11 cellular contexts compared by ENCODE assay signal in the genomic region with DNA sequence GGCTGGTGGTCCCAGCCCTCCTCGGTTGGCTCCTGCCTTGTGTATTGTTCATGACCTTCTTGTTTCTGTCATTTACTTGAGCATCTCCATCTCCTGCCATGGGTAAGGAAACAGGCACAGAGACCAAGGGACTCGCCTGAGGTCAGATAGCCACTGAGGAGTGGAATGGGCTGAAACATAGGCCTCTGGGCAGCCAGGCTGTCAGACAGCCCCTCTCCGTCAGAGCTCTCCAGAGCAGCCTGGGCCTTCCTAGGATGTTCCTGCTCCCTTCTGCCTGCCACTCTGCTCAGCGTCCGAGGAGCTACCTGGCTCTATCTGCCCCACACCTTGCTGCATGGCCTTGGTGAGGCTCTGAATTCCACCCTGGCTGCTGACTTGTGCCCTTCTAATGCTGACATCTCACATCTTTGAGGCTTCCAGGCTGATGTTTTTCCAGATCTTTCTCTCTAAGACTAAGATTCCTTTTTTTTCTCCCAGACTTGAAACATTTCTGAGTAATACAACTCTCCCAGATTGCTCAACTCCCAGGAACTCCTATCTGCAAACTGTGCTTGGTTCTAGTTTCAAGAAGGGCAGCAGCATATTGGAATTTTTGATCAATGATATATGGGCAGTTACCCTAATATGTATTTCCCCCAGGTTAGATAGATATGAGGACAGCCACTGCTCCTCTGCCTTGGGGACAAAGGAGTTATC.
DNase-seq lines count a peak whose midpoint lies in the region; ATAC-seq, FAIRE-seq and TF ChIP-seq lines count a peak whose summit lies in the region.
"Had no signal": no experiment of that assay in that cellular context is flagged by ENCODE, and none has a peak within 500 bp of the region (broad histone marks: within the 10 kb centered on the region; RNA-seq: fewer than 3 reads in every experiment).

No MANE protein-coding gene starts in this region.

- H3K27me3 ChIP-seq in bronchial epithelial cell (ENCODE audit: control insufficient read depth, insufficient read depth, low read length) (peaks cover 2% of the 10 kb centered on the region), layer of hippocampus (ENCODE audit: control insufficient read depth, insufficient read depth, low read length) (no peaks in the 10 kb centered on the region), MM.1S (replicated peaks; ENCODE audit: insufficient read depth, low read length) (peaks cover 32% of the 10 kb centered on the region)
- H3K27me3 ChIP-seq: cardiac muscle cell had no signal

- no peaks in the 10 kb centered on the region for H3K9me3 Mint-ChIP-seq in effector memory CD8-positive, alpha-beta T cell

- no peak for FAIRE-seq in bronchial epithelial cell (lab: Jason Lieb, UNC)

- H3K4me1 ChIP-seq in MM.1S (ENCODE audit: low read length) = no peaks in the 10 kb centered on the region

- TF ChIP-seq CTCF in bronchial epithelial cell (IDR thresholded peaks at IDR 0.05; ENCODE audit: insufficient read depth, low read length, severe bottlenecking) = no peak
- no peak for TF ChIP-seq CTCF in MM.1S (IDR thresholded peaks at IDR 0.05; ENCODE audit: low read length)

- no peaks in the 10 kb centered on the region for H3K79me2 ChIP-seq in MM.1S (ENCODE audit: low read length)

- H3K4me2 ChIP-seq in MM.1S (ENCODE audit: low read depth, low read length) = no peak overlapping the region

- peak; percentile 87 for DNase-seq in HCEC 1CT
- DNase-seq in bronchial epithelial cell (ENCODE audit: low read depth) = peak; percentile 87
- peak; percentile 84 for DNase-seq in stromal cell of bone marrow (ENCODE audit: low read depth)
- no peak for DNase-seq in OCI-M1 (lab: John Stamatoyannopoulos, UW)
- no peak for DNase-seq in effector memory CD8-positive, alpha-beta T cell
- DNase-seq in nucleus accumbens (lab: John Stamatoyannopoulos, UW) = no peak
- no peak for DNase-seq in MM.1S
- DNase-seq: NCI-H748 treated with DMSO at 0.1 percent for 48 hours had no signal

- H3K36me3 ChIP-seq in bronchial epithelial cell (ENCODE audit: control insufficient read depth, insufficient read depth, low read length) (no peaks in the 10 kb centered on the region), MM.1S (replicated peaks; ENCODE audit: insufficient read depth, low read length) (no peaks in the 10 kb centered on the region)
- H3K36me3 ChIP-seq: cardiac muscle cell had no signal

- H3K4me3 ChIP-seq in bronchial epithelial cell (ENCODE audit: low read depth, low read length) (no peak overlapping the region), MM.1S (ENCODE audit: low read length) (no peak overlapping the region)
- H3K4me3 ChIP-seq: cardiac muscle cell had no signal

- H3K9ac ChIP-seq in MM.1S (ENCODE audit: low read length) = no peak overlapping the region

- H3F3A ChIP-seq in MM.1S (ENCODE audit: insufficient read depth, low read length) = no peaks in the 10 kb centered on the region

- no peaks in the 10 kb centered on the region for H3K4me1 Mint-ChIP-seq in effector memory CD8-positive, alpha-beta T cell (ENCODE audit: low read depth in 2 of 2)
- H3K4me1 Mint-ChIP-seq: WTC11 had no signal

- no peaks in the 10 kb centered on the region for H3K9me2 ChIP-seq in MM.1S (replicated peaks; ENCODE audit: insufficient read depth, low read length)

- H4K20me1 ChIP-seq in MM.1S (ENCODE audit: insufficient read depth, low read length) = no peaks in the 10 kb centered on the region

- no peak overlapping the region for H3K4me3 Mint-ChIP-seq in effector memory CD8-positive, alpha-beta T cell
- H3K4me3 Mint-ChIP-seq: WTC11 had no signal

- peak overlapping the region; percentile 64 for H3K27ac ChIP-seq in layer of hippocampus (ENCODE audit: low read depth, low read length)
- no peak overlapping the region for H3K27ac ChIP-seq in MM.1S (ENCODE audit: low read length)
- H3K27ac ChIP-seq: cardiac muscle cell had no signal

- no peak overlapping the region for H3K27ac Mint-ChIP-seq in effector memory CD8-positive, alpha-beta T cell
- H3K27ac Mint-ChIP-seq: WTC11 had no signal

- no peaks in the 10 kb centered on the region for H3K9me3 ChIP-seq in MM.1S (replicated peaks; ENCODE audit: insufficient read depth, low read length)

- H2AFZ ChIP-seq in MM.1S (ENCODE audit: low read length) = no peak overlapping the region

- no peaks in the 10 kb centered on the region for H3K36me3 Mint-ChIP-seq in effector memory CD8-positive, alpha-beta T cell (ENCODE audit: insufficient read depth)
- H3K36me3 Mint-ChIP-seq: WTC11 had no signal

- no peak for ATAC-seq in effector memory CD8-positive, alpha-beta T cell (replicated peaks)
- ATAC-seq: WTC11 had no signal

- peaks cover 34 to 62% of the 10 kb centered on the region in 2 donors for H3K27me3 Mint-ChIP-seq in effector memory CD8-positive, alpha-beta T cell

Comparison
In these comparisons a context has a peak if more than half of its experiments do, and no peak if none do; other contexts are left out.
1. DNase-seq: peak in HCEC 1CT (single experiment), bronchial epithelial cell (single experiment) and stromal cell of bone marrow (single experiment); none in OCI-M1 (single experiment), effector memory CD8-positive, alpha-beta T cell (0 of 3), nucleus accumbens (0 of 56) and MM.1S (single experiment).